ENCODE assay signal across 25 cellular contexts in genomic region chr6:141986457-141986856, GRCh38.
"Had no signal": no experiment of that assay in that cellular context is flagged by ENCODE, and none has a peak within 500 bp of the region (broad histone marks: within the 10 kb centered on the region; RNA-seq: fewer than 3 reads in every experiment).

No MANE protein-coding gene starts in this region.

- H3K27me3 ChIP-seq: breast epithelium, Peyer's patch, SJCRH30 had no signal

- H3K4me1 ChIP-seq: breast epithelium, Peyer's patch, SJCRH30 had no signal

- DNase-seq: activated CD4-positive, alpha-beta T cell treated with anti-CD3 and anti-CD28 coated beads for 48 hours; activated CD4-positive, alpha-beta T cell treated with anti-CD3 and anti-CD28 coated beads, Interleukin-2, amount 50 U/mL, for 4 hours; activated CD4-positive, CD25-positive, alpha-beta regulatory T cell treated with anti-CD3 and anti-CD28 coated beads, Interleukin-2, amount 50 U/mL, for 72 hours; activated CD8-positive, alpha-beta memory T cell treated with anti-CD3 and anti-CD28 coated beads, Interleukin-2, amount 50 U/mL, for 48 hours; activated CD8-positive, alpha-beta T cell treated with anti-CD3 and anti-CD28 coated beads, Interleukin-2, amount 10 ng/mL, durations not matched to agents 7 days and 5 days; activated effector memory CD4-positive, alpha-beta T cell treated with Interleukin-2 at 50 U/mL for 16 hours; activated naive CD4-positive, alpha-beta T cell; activated T-cell treated with anti-CD3 and anti-CD28 coated beads, Interleukin-2, amount 50 U/mL, for 1 hour; aorta; NCI-H1105 treated with DMSO at 0.1 percent for 48 hours; NCI-H1436 treated with DMSO at 0.1 percent for 48 hours; NCI-H187; NCI-H2081; NCI-H510A treated with DMSO at 0.1 percent for 48 hours; NCI-H69; NK-92 treated with Interleukin-12 subunit alpha and Interleukin-12 subunit beta, amount 100 ng/mL, for 24 hours; Peyer's patch; Right ventricle myocardium superior; SJCRH30; SK-N-SH; T-helper 1 cell; WERI-Rb-1 had no signal

- H3K9me3 Mint-ChIP-seq: activated naive CD4-positive, alpha-beta T cell treated with anti-CD3 and anti-CD28 coated beads, Interleukin-2, amount 50 U/mL, for 24 hours had no signal

- H3K4me3 Mint-ChIP-seq: activated CD8-positive, alpha-beta T cell treated with anti-CD3 and anti-CD28 coated beads, Interleukin-2, amount 10 ng/mL, durations not matched to agents 7 days and 5 days; activated naive CD4-positive, alpha-beta T cell treated with anti-CD3 and anti-CD28 coated beads, Interleukin-2, amount 50 U/mL, for 24 hours had no signal

- H3K27ac ChIP-seq: breast epithelium, Peyer's patch, RWPE1, SJCRH30, WERI-Rb-1 had no signal

- H3K36me3 ChIP-seq: breast epithelium, Peyer's patch, SJCRH30, WERI-Rb-1 had no signal

- H3K4me1 Mint-ChIP-seq: activated naive CD4-positive, alpha-beta T cell treated with anti-CD3 and anti-CD28 coated beads, Interleukin-2, amount 50 U/mL, for 24 hours had no signal

- ATAC-seq: activated CD8-positive, alpha-beta T cell treated with anti-CD3 and anti-CD28 coated beads, Interleukin-2, amount 10 ng/mL, durations not matched to agents 7 days and 5 days had no signal

- H3K9me2 ChIP-seq: SK-N-SH had no signal

- H3K36me3 Mint-ChIP-seq: activated naive CD4-positive, alpha-beta T cell treated with anti-CD3 and anti-CD28 coated beads, Interleukin-2, amount 50 U/mL, for 24 hours had no signal

- H3K27ac Mint-ChIP-seq: activated CD8-positive, alpha-beta T cell treated with anti-CD3 and anti-CD28 coated beads, Interleukin-2, amount 10 ng/mL, durations not matched to agents 7 days and 5 days; activated naive CD4-positive, alpha-beta T cell treated with anti-CD3 and anti-CD28 coated beads, Interleukin-2, amount 50 U/mL, for 24 hours had no signal

- H3K4me3 ChIP-seq: breast epithelium, Peyer's patch, SJCRH30 had no signal

- H3K4me2 ChIP-seq: SK-N-SH had no signal
